Comparison of ENCODE assay signal across 21 cellular contexts in genomic region chr7:38872202-38872601, GRCh38. TPM values are rescaled to one million over a fixed set of nuclear protein-coding genes. Genes with fewer than 3 reads are reported as not detected.
DNase-seq lines count a peak whose midpoint lies in the region; ATAC-seq, FAIRE-seq and TF ChIP-seq lines count a peak whose summit lies in the region.
"Had no signal": no experiment of that assay in that cellular context is flagged by ENCODE, and none has a peak within 500 bp of the region (broad histone marks: within the 10 kb centered on the region; RNA-seq: fewer than 3 reads in every experiment).

No MANE protein-coding gene starts in this region.

- peaks cover 1% of the 10 kb centered on the region for H3K27me3 Mint-ChIP-seq in GM23338 (ENCODE audit: insufficient read depth, low read depth, poor library complexity)
- H3K27me3 Mint-ChIP-seq in progenitor cell of endocrine pancreas: no peaks in the 10 kb centered on the region
- H3K27me3 Mint-ChIP-seq: CD4-positive, alpha-beta T cell; IgD-negative memory B cell had no signal

- no peak overlapping the region for H3K27ac ChIP-seq in GM23338 (ENCODE audit: low read depth)
- H3K27ac ChIP-seq in Panc1 (ENCODE audit: low read length): no peak overlapping the region
- no peak overlapping the region for H3K27ac ChIP-seq in keratinocyte (ENCODE audit: control insufficient read depth, insufficient read depth, low read length)
- H3K27ac ChIP-seq: C4-2B, GM23248 had no signal

- no peaks in the 10 kb centered on the region for H3K36me3 Mint-ChIP-seq in GM23338 (ENCODE audit: low read depth)
- peaks cover 8% of the 10 kb centered on the region for H3K36me3 Mint-ChIP-seq in progenitor cell of endocrine pancreas (ENCODE audit: insufficient read depth)

- H3K36me3 ChIP-seq in GM23338 (ENCODE audit: insufficient read depth) (no peaks in the 10 kb centered on the region), Panc1 (ENCODE audit: control insufficient read depth, insufficient read depth, low read length) (no peaks in the 10 kb centered on the region), keratinocyte (ENCODE audit: control insufficient read depth in 2 of 2, extremely low read depth in 1 of 2, insufficient read depth in 2 of 2, low read length in 2 of 2) (peaks cover 0 to 3% of the 10 kb centered on the region in 2 experiments)

- H3K27me3 ChIP-seq in GM23338 (ENCODE audit: insufficient read depth): no peaks in the 10 kb centered on the region
- no peaks in the 10 kb centered on the region for H3K27me3 ChIP-seq in Panc1 (ENCODE audit: control insufficient read depth, insufficient read depth, low read length)
- no peaks in the 10 kb centered on the region for H3K27me3 ChIP-seq in keratinocyte (ENCODE audit: control insufficient read depth, extremely low read depth, insufficient read depth, low read length)

- H2AFZ ChIP-seq in GM23338: no peak overlapping the region
- H2AFZ ChIP-seq in keratinocyte (ENCODE audit: control insufficient read depth, low read length): no peak overlapping the region
- H2AFZ ChIP-seq: GM23248 had no signal

- 0 out of 2 replicates have a peak overlapping the region, but pooled peaks have one; percentile 18 for H3K27ac Mint-ChIP-seq in GM23338
- peak overlapping the region; percentile 42 for H3K27ac Mint-ChIP-seq in progenitor cell of endocrine pancreas
- H3K27ac Mint-ChIP-seq: CD4-positive, alpha-beta T cell; IgD-negative memory B cell had no signal

- H3K4me2 ChIP-seq in GM23338 (no peak overlapping the region), keratinocyte (ENCODE audit: control insufficient read depth, extremely low read depth, insufficient read depth, low read depth, low read length) (no peak overlapping the region)

- dilution Hi-C loops in keratinocyte (cut with MboI; ENCODE audit: extremely low pct_ligation_motif_present, low sequenced_read_pairs): no loop called here

- no peaks in the 10 kb centered on the region for H3K9me3 Mint-ChIP-seq in GM23338
- H3K9me3 Mint-ChIP-seq in progenitor cell of endocrine pancreas (ENCODE audit: low read depth): no peaks in the 10 kb centered on the region
- H3K9me3 Mint-ChIP-seq: CD4-positive, alpha-beta T cell; IgD-negative memory B cell had no signal

- TF ChIP-seq POLR2A in erythroblast (IDR thresholded peaks at IDR 0.05; ENCODE audit: low read length): no peak

- H3K9me3 ChIP-seq in Panc1 (ENCODE audit: control insufficient read depth, insufficient read depth, low read depth, low read length) (no peaks in the 10 kb centered on the region), keratinocyte (ENCODE audit: control insufficient read depth, low read depth, low read length) (no peaks in the 10 kb centered on the region)
- H3K9me3 ChIP-seq: Caco-2 had no signal

- H4K20me1 ChIP-seq in GM23338 (replicated peaks; ENCODE audit: insufficient read depth): no peaks in the 10 kb centered on the region; the same call in 1 of the 2 replicates
- H4K20me1 ChIP-seq in keratinocyte (ENCODE audit: control insufficient read depth, extremely low read depth, insufficient read depth, low read length): no peaks in the 10 kb centered on the region

- H3K9ac ChIP-seq in keratinocyte (ENCODE audit: control insufficient read depth, extremely low read depth, insufficient read depth, low read length): no peak overlapping the region
- H3K9ac ChIP-seq: GM23248 had no signal

- H3K4me3 Mint-ChIP-seq in GM23338: no peak overlapping the region
- H3K4me3 Mint-ChIP-seq in progenitor cell of endocrine pancreas (ENCODE audit: low read depth): no peak overlapping the region
- H3K4me3 Mint-ChIP-seq: CD4-positive, alpha-beta T cell had no signal

- H3F3A ChIP-seq in GM23338 (replicated peaks; ENCODE audit: low read depth): no peaks in the 10 kb centered on the region

- POLR2A ChIA-PET in Panc1 (lab: Charles Lee): no interaction called here

- H3K4me1 ChIP-seq in GM23338 (ENCODE audit: insufficient read depth): no peaks in the 10 kb centered on the region
- no peaks in the 10 kb centered on the region for H3K4me1 ChIP-seq in Panc1 (ENCODE audit: control insufficient read depth, insufficient read depth, low read length)
- H3K4me1 ChIP-seq in keratinocyte (ENCODE audit: control insufficient read depth, extremely low read depth, insufficient read depth, low read length): no peaks in the 10 kb centered on the region
- H3K4me1 ChIP-seq: Caco-2 had no signal

- FAIRE-seq in keratinocyte (lab: Jason Lieb, UNC): peak; percentile 43
- FAIRE-seq: A204.1, HepG2 had no signal

- H3K9me2 ChIP-seq in GM23338 (ENCODE audit: insufficient read depth): no peaks in the 10 kb centered on the region

- H3K79me2 ChIP-seq in GM23338 (replicated peaks; ENCODE audit: insufficient read depth): peaks cover 31% of the 10 kb centered on the region
- H3K79me2 ChIP-seq in keratinocyte (ENCODE audit: control insufficient read depth, insufficient read depth, low read length): no peaks in the 10 kb centered on the region

- intact Hi-C loops in Panc1 (cut with micrococcal nuclease; ENCODE audit: unreplicated experiment): no loop called here

- DNase-seq in GM23338 (ENCODE audit: low spot score) (no peak), Panc1 (ENCODE audit: low read depth, low spot score) (no peak), keratinocyte (ENCODE audit: low read depth, low spot score) (no peak), progenitor cell of endocrine pancreas (ENCODE audit: low spot score, unreplicated experiment) (no peak), erythroblast (lab: John Stamatoyannopoulos, UW) (no peak), NCI-H446 (lab: John Stamatoyannopoulos, UW) (no peak)
- DNase-seq: ACHN; Caco-2; CD4-positive, alpha-beta T cell; DMS153; DMS79; GF-D8; GM23248; H7; KBM-7 had no signal

- H3K9me1 ChIP-seq in keratinocyte (ENCODE audit: control insufficient read depth, extremely low read depth, insufficient read depth, low read length): no peaks in the 10 kb centered on the region

- BruUV-seq in Panc1 (replicated peaks; lab: Mats Ljungman, UMichigan): no TSS peak

- in situ Hi-C loops in Panc1 (cut with HindIII; ENCODE audit: low pct_unique_long_range_greater_than_20kb, low sequenced_read_pairs): no loop called here

- no peak for ATAC-seq in GM23338
- 0 out of 2 replicates have a peak, but pooled peaks have one; percentile 38 for ATAC-seq in Panc1
- no peak for ATAC-seq in GM21528 (IDR thresholded peaks at IDR 0.05; ENCODE audit: low FRiP score, unreplicated experiment)
- no peak for ATAC-seq in GM19395 (IDR thresholded peaks at IDR 0.05; ENCODE audit: unreplicated experiment)
- ATAC-seq: HepG2 had no signal

- H3K4me1 Mint-ChIP-seq in GM23338 (peaks cover 11% of the 10 kb centered on the region), progenitor cell of endocrine pancreas (ENCODE audit: low read depth) (peaks cover 16% of the 10 kb centered on the region)

- CTCF ChIA-PET in Panc1 (lab: Charles Lee): no interaction called here

- TF ChIP-seq CTCF in GM23338 (conservative IDR thresholded peaks at IDR 0.05; ENCODE audit: low read depth in 2 of 2) (no peak), Panc1 (IDR thresholded peaks at IDR 0.05) (no peak), keratinocyte (optimal IDR thresholded peaks at IDR 0.05 in 1 of 3, IDR thresholded peaks at IDR 0.05 in 1 of 3, conservative IDR thresholded peaks at IDR 0.05 in 1 of 3; ENCODE audit: extremely low read depth in 1 of 3, insufficient read depth in 2 of 3, low read length in 3 of 3) (no peak), progenitor cell of endocrine pancreas (IDR thresholded peaks at IDR 0.05; ENCODE audit: unreplicated experiment) (no peak)

- no peak overlapping the region for H3K4me3 ChIP-seq in GM23338
- no peak overlapping the region for H3K4me3 ChIP-seq in Panc1 (ENCODE audit: low read depth in 2 of 2, low read length in 2 of 2)
- no peak overlapping the region for H3K4me3 ChIP-seq in keratinocyte (ENCODE audit: control insufficient read depth in 2 of 3, extremely low read depth in 1 of 3, insufficient read depth in 2 of 3, low read depth in 1 of 3, low read length in 3 of 3)
- H3K4me3 ChIP-seq: GM23248 had no signal

TF ChIP-seq in GM23338, 12 proteins besides CTCF, POLR2A, EP300 and RAD21 (continues in another document):
- TF ChIP-seq ZNF114 (CRISPR knock-in tag; IDR thresholded peaks at IDR 0.05): no peak
- TF ChIP-seq ETS1 (IDR thresholded peaks at IDR 0.05): no peak

RNA-seq across cellular contexts. Expression of gene VPS41, which starts 36.8 kb away (rescaled TPM):
- total RNA-seq in GM23338 (2014; rRNA removed; shearing (Covaris generic)): 41.2 and 45.9 TPM in 2 replicates
- polyA plus RNA-seq in GM23338 (2016; fragmentation: Nextera tagmentation; extraction: Ambion mirVana) (15.7 and 20.2 TPM in 2 replicates), keratinocyte (22.9 to 38.1 TPM (median 24.4 TPM) in 3 replicates)
- total RNA-seq in Panc1 (2021; ENCODE audit: unreplicated experiment) (127 TPM), progenitor cell of endocrine pancreas (125 and 128 TPM in 2 replicates)
- polyA plus RNA-seq in Panc1 (2012; ENCODE audit: insufficient read length): 46.9 TPM
- polyA plus RNA-seq in keratinocyte (2011; ENCODE audit: low read depth): 52.1 TPM
- polyA plus RNA-seq in keratinocyte (2011; cell fraction: cytosol; rRNA removed): 17.8 and 28.3 TPM in 2 replicates
- 29.0 and 57.0 TPM in 2 replicates for polyA plus RNA-seq in keratinocyte (2011; cell fraction: nucleus; rRNA removed)
- polyA plus RNA-seq in keratinocyte (2012; ENCODE audit: low replicate concordance): 33.2 and 37.7 TPM in 2 replicates
- polyA minus RNA-seq in keratinocyte: 7.2 to 47.0 TPM (median 21.8 TPM) in 3 replicates
- polyA minus RNA-seq in keratinocyte (2011; cell fraction: cytosol; rRNA and poly(A)+ RNA removed): 23.2 TPM
- 32.1 and 66.0 TPM in 2 replicates for polyA minus RNA-seq in keratinocyte (2011; cell fraction: nucleus; rRNA and poly(A)+ RNA removed)
